Comparison of ENCODE assay signal across 18 cellular contexts in genomic region chr1:157132602-157133167, GRCh38. TPM values are rescaled to one million over a fixed set of nuclear protein-coding genes. Genes with fewer than 3 reads are reported as not detected.
DNase-seq lines count a peak whose midpoint lies in the region; ATAC-seq and TF ChIP-seq lines count a peak whose summit lies in the region.
"Had no signal": no experiment of that assay in that cellular context is flagged by ENCODE, and none has a peak within 500 bp of the region (broad histone marks: within the 10 kb centered on the region; RNA-seq: fewer than 3 reads in every experiment).

No MANE protein-coding gene starts in this region.

- in situ Hi-C loops in brain microvascular endothelial cell (cut with HindIII; ENCODE audit: low pct_ligation_motif_present, low sequenced_read_pairs): no loop called here

- H3K9me3 Mint-ChIP-seq in Caco-2 (ENCODE audit: unreplicated experiment) (no peaks in the 10 kb centered on the region), immature natural killer cell (no peaks in the 10 kb centered on the region)
- H3K9me3 Mint-ChIP-seq in activated T-helper 17 cell treated with anti-CD3 and anti-CD28 coated beads, Interleukin-2, amount 50 U/mL, for 72 hours: no peaks in the 10 kb centered on the region

- peaks cover 63% of the 10 kb centered on the region for H3K4me1 ChIP-seq in Caco-2

- H3K4me3 Mint-ChIP-seq in Caco-2 (ENCODE audit: unreplicated experiment) (no peak overlapping the region), immature natural killer cell (peak overlapping the region; percentile 6 to 81 (median 49))
- peak overlapping the region; percentile 93 for H3K4me3 Mint-ChIP-seq in activated T-helper 17 cell treated with anti-CD3 and anti-CD28 coated beads, Interleukin-2, amount 50 U/mL, for 72 hours

- intact Hi-C loops in Caco-2 (cut with micrococcal nuclease; ENCODE audit: unreplicated experiment): no loop called here

- POLR2A ChIA-PET in Caco-2 (lab: Charles Lee): interaction anchor here (0.6 kb wide), 2 partner anchors 22 to 985 kb away, joined by 3 to 11 read pairs; no protein-coding TSS in a partner anchor

- H3K27me3 ChIP-seq in Caco-2 (replicated peaks; ENCODE audit: control insufficient read depth, insufficient read depth, low read length) (no peaks in the 10 kb centered on the region), brain microvascular endothelial cell (replicated peaks) (no peaks in the 10 kb centered on the region)
- H3K27me3 ChIP-seq: tibial artery had no signal

- peak overlapping the region; percentile 4 for H3K27ac Mint-ChIP-seq in Caco-2 (ENCODE audit: unreplicated experiment)
- H3K27ac Mint-ChIP-seq in activated T-helper 17 cell treated with anti-CD3 and anti-CD28 coated beads, Interleukin-2, amount 50 U/mL, for 72 hours: peak overlapping the region; percentile 86
- H3K27ac Mint-ChIP-seq in immature natural killer cell: peak overlapping the region; percentile 55 to 95 (median 82)

- H3K4me1 Mint-ChIP-seq in Caco-2 (ENCODE audit: low read depth, unreplicated experiment) (peaks cover 43% of the 10 kb centered on the region), immature natural killer cell (peaks cover 67 to 83% of the 10 kb centered on the region in 2 donors)
- peaks cover 50% of the 10 kb centered on the region for H3K4me1 Mint-ChIP-seq in activated T-helper 17 cell treated with anti-CD3 and anti-CD28 coated beads, Interleukin-2, amount 50 U/mL, for 72 hours

- H3K36me3 ChIP-seq in Caco-2 (ENCODE audit: control insufficient read depth, insufficient read depth, low read length) (peaks cover 2% of the 10 kb centered on the region), brain microvascular endothelial cell (replicated peaks) (peaks cover 66% of the 10 kb centered on the region)

- H3K36me3 Mint-ChIP-seq in Caco-2 (ENCODE audit: insufficient read depth, unreplicated experiment) (peaks cover 67% of the 10 kb centered on the region), immature natural killer cell (peaks cover 21 to 49% (median 36%) of the 10 kb centered on the region in 3 donors)
- peaks cover 100% of the 10 kb centered on the region for H3K36me3 Mint-ChIP-seq in activated T-helper 17 cell treated with anti-CD3 and anti-CD28 coated beads, Interleukin-2, amount 50 U/mL, for 72 hours (ENCODE audit: low read depth)

- TF ChIP-seq CTCF in C4-2B (conservative IDR thresholded peaks at IDR 0.05): no peak
- no peak for TF ChIP-seq CTCF in Caco-2 (IDR thresholded peaks at IDR 0.05; ENCODE audit: insufficient read depth in 1 of 2, low read depth in 1 of 2, low read length in 1 of 2, severe bottlenecking in 1 of 2, unreplicated experiment in 1 of 2)
- no peak for TF ChIP-seq CTCF in brain microvascular endothelial cell (IDR thresholded peaks at IDR 0.05; ENCODE audit: low read depth, low read length, missing control alignments)

- H3K4me3 ChIP-seq in Caco-2 (ENCODE audit: low read depth, low read length) (no peak overlapping the region), brain microvascular endothelial cell (ENCODE audit: low read depth, low read length) (no peak overlapping the region)
- H3K4me3 ChIP-seq: tibial artery had no signal

- CTCF ChIA-PET in Caco-2 (lab: Charles Lee): interaction anchor here (0.7 to 4.9 kb wide), 4 partner anchors 23 to 831 kb away, joined by 5 to 72 read pairs (median 23); no protein-coding TSS in a partner anchor

- H3K27me3 Mint-ChIP-seq in Caco-2 (ENCODE audit: insufficient read depth, unreplicated experiment): no peaks in the 10 kb centered on the region
- H3K27me3 Mint-ChIP-seq in activated T-helper 17 cell treated with anti-CD3 and anti-CD28 coated beads, Interleukin-2, amount 50 U/mL, for 72 hours: no peaks in the 10 kb centered on the region
- H3K27me3 Mint-ChIP-seq in immature natural killer cell (ENCODE audit: low read depth in 3 of 3): peaks cover under 1 to 8% (median 6%) of the 10 kb centered on the region in 3 donors
- H3K27me3 Mint-ChIP-seq: progenitor cell of endocrine pancreas had no signal

- BruUV-seq in Caco-2 (replicated peaks; lab: Mats Ljungman, UMichigan): no TSS peak

- H3K27ac ChIP-seq in C4-2B (peak overlapping the region; percentile 83; the same call in 1 of the 2 replicates), brain microvascular endothelial cell (no peak overlapping the region)
- H3K27ac ChIP-seq: tibial artery had no signal

- DNase-seq in Caco-2 (peak in 1 of 2 experiments; percentile 42), immature natural killer cell (no peak), brain microvascular endothelial cell (no peak), DMS79 (lab: John Stamatoyannopoulos, UW) (no peak)
- DNase-seq in activated CD8-positive, alpha-beta memory T cell treated with anti-CD3 and anti-CD28 coated beads, Interleukin-2, amount 50 U/mL, for 4 hours: no peak
- DNase-seq: activated CD4-positive, alpha-beta T cell treated with anti-CD3 and anti-CD28 coated beads, Interleukin-2, amount 50 U/mL, for 4 hours; GDM1; left colon; NCI-H1694 treated with DMSO at 0.1 percent for 48 hours; NCI-H526; tibial artery had no signal

- no peaks in the 10 kb centered on the region for H3K9me3 ChIP-seq in Caco-2
- H3K9me3 ChIP-seq: tibial artery had no signal

- ATAC-seq in activated T-helper 17 cell treated with anti-CD3 and anti-CD28 coated beads, Interleukin-2, amount 50 U/mL, for 72 hours (replicated peaks): no peak
- no peak for ATAC-seq in HG03045 (IDR thresholded peaks at IDR 0.05; ENCODE audit: unreplicated experiment)
- ATAC-seq: left colon had no signal

RNA-seq across cellular contexts. Expression of gene ETV3, which starts 5.5 kb away (rescaled TPM):
- 25.8 and 27.5 TPM in 2 replicates for total RNA-seq in Caco-2 (2022)
- total RNA-seq in activated T-helper 17 cell treated with anti-CD3 and anti-CD28 coated beads, Interleukin-2, amount 50 U/mL, for 72 hours: 10 to 100 TPM; 18.4 to 39.4 TPM
- 10 to 100 TPM in 2 of 3 donors, 1 to 10 TPM in 1; 6.6 to 22.0 (median 20.5) TPM for polyA plus RNA-seq in immature natural killer cell

RNA-seq across cellular contexts. Expression of gene ETV3L, which starts 33.1 kb away (rescaled TPM):
- total RNA-seq in Caco-2 (2022): not detected in 2 replicates
- total RNA-seq in activated T-helper 17 cell treated with anti-CD3 and anti-CD28 coated beads, Interleukin-2, amount 50 U/mL, for 72 hours: under 1 TPM in 1 of 2 donors, not detected in 1; 0.26 TPM
- not detected for polyA plus RNA-seq in immature natural killer cell
- total RNA-seq: chondrocyte; left colon; T-helper 1 cell treated with Interleukin-12 subunit alpha and Interleukin-12 subunit beta and Interleukin-4 antibody, amounts not matched to agents 30 ng/mL and 1 ng/mL, for 36 hours had no signal
- polyA plus RNA-seq: esophagus had no signal

Comparison
In these comparisons a context has a peak if more than half of its experiments do, and no peak if none do; other contexts are left out.
1. H3K27ac Mint-ChIP-seq: peak in every context shown above with its lines; median percentile 86 in activated T-helper 17 cell treated with anti-CD3 and anti-CD28 coated beads, Interleukin-2, amount 50 U/mL, for 72 hours; 82 in immature natural killer cell; 4 in Caco-2.